8 cellular contexts compared by ENCODE assay signal in the genomic region with DNA sequence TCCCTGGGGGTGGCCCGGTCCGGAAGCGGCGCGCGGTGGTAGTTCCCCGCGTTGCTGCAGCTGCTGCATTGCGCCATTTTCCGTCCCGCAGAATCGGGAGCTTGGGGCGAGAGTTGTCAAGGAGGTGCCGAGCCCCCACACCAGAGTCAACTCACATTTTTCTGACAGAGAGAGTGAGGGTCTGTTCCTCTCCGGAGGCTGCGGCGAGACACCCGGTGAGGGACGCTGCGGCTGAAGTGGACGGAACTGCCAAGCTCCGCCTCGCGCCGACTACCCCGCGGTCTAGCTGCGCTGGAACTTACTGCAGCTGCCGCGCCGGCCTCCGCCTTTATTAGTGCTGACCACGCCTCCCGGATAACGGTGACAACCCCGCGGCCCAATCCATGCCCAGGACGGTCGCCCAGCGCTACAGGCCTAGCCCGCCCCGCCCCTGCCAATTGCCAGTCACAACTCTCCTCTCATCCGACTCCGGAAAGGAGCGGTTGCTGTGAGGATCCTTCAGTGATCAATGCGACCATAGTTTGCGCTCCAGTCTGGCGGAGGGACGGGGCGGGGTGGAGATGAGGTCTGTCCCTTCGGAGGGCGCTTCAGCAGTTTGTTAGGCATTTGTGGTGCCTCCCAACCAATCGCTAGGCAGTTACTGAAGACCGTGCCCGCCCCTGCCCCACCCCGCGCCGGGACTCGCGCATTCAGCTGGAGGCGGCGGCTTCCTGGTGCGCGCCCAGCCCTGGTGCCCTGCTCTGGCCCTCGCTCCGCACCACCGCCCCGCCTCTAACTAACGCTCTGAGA. TPM values are rescaled to one million over a fixed set of nuclear protein-coding genes. Genes with fewer than 3 reads are reported as not detected.
DNase-seq lines count a peak whose midpoint lies in the region; TF ChIP-seq lines count a peak whose summit lies in the region.

Gene VAMP1 (minus strand): TSS at position 303 of the 789 bp plus-strand sequence. CDS start 146 bp downstream, at position 157.

- no peaks in the 10 kb centered on the region for H3K9me2 ChIP-seq in MM.1S (replicated peaks; ENCODE audit: insufficient read depth, low read length)

- no peaks in the 10 kb centered on the region for H3K27me3 ChIP-seq in HAP-1 (ENCODE audit: low read depth)
- H3K27me3 ChIP-seq in MM.1S (replicated peaks; ENCODE audit: insufficient read depth, low read length) = 0 out of 2 replicates have a peak, but pooled peaks cover 11% of the 10 kb centered on the region
- H3K27me3 ChIP-seq in stomach smooth muscle (ENCODE audit: control insufficient read depth in 1 of 2, insufficient read depth in 2 of 2, low read length in 2 of 2) = no peaks in the 10 kb centered on the region

- H3K79me2 ChIP-seq in MM.1S (ENCODE audit: low read length) = peaks cover 38% of the 10 kb centered on the region

- no peaks in the 10 kb centered on the region for H3K9me3 Mint-ChIP-seq in neural crest cell

- no peaks in the 10 kb centered on the region for H4K20me1 ChIP-seq in MM.1S (ENCODE audit: insufficient read depth, low read length)

- H3K9ac ChIP-seq in ES-I3 (ENCODE audit: low read depth, low read length) = peak within 1 kb of the TSS; percentile 64
- peak within 1 kb of the TSS; percentile 73 for H3K9ac ChIP-seq in MM.1S (ENCODE audit: low read length)
- peak within 1 kb of the TSS; percentile 51 to 84 for H3K9ac ChIP-seq in stomach smooth muscle (ENCODE audit: low read length in 2 of 2)

- H3K4me1 ChIP-seq in ES-I3 (ENCODE audit: insufficient read depth, low read length) (peaks cover 10% of the 10 kb centered on the region; the same call in 1 of the 2 replicates), HAP-1 (peaks cover 5% of the 10 kb centered on the region; the same call in 1 of the 2 replicates), MM.1S (ENCODE audit: low read length) (peaks cover 24% of the 10 kb centered on the region), stomach smooth muscle (ENCODE audit: control insufficient read depth, insufficient read depth, low read length) (peaks cover 20% of the 10 kb centered on the region)

- TF ChIP-seq CTCF in MM.1S (IDR thresholded peaks at IDR 0.05; ENCODE audit: low read length) (no peak), fibroblast of villous mesenchyme (IDR thresholded peaks at IDR 0.05; ENCODE audit: insufficient read depth, low read depth, low read length) (no peak), neural crest cell (conservative IDR thresholded peaks at IDR 0.05) (no peak)

- H3K4me3 Mint-ChIP-seq in neural crest cell = peak within 1 kb of the TSS; percentile 92

- in situ Hi-C loops in HAP-1 (cut with MboI; ENCODE audit: low sequenced_read_pairs) = no loop called here

- peaks cover 3% of the 10 kb centered on the region for H3K27me3 Mint-ChIP-seq in neural crest cell (ENCODE audit: low read depth)

- peaks cover 13% of the 10 kb centered on the region; the same call in 1 of the 2 replicates for H3F3A ChIP-seq in MM.1S (ENCODE audit: insufficient read depth, low read length)

- no peaks in the 10 kb centered on the region for H3K36me3 Mint-ChIP-seq in neural crest cell (ENCODE audit: low read depth)

- DNase-seq in HAP-1 (ENCODE audit: low spot score in 2 of 2) (peak; percentile 97 to 99), MM.1S (peak; percentile 97), SIG-M5 (lab: John Stamatoyannopoulos, UW) (peak; percentile 94), activated gamma-delta T cell (lab: John Stamatoyannopoulos, UW) (peak; percentile 91), fibroblast of villous mesenchyme (ENCODE audit: low read depth) (peak; percentile 97), neural crest cell (ENCODE audit: low read depth, low spot score) (peak; percentile 97)

- H3K9me3 ChIP-seq in ES-I3 (ENCODE audit: control insufficient read depth, insufficient read depth, low read length) (no peaks in the 10 kb centered on the region), HAP-1 (no peaks in the 10 kb centered on the region), MM.1S (replicated peaks; ENCODE audit: insufficient read depth, low read length) (no peaks in the 10 kb centered on the region), stomach smooth muscle (ENCODE audit: control insufficient read depth in 2 of 2, low read length in 2 of 2) (no peaks in the 10 kb centered on the region)

- peaks cover 24% of the 10 kb centered on the region for H3K4me1 Mint-ChIP-seq in neural crest cell

- H2AFZ ChIP-seq in MM.1S (ENCODE audit: low read length) = peak within 1 kb of the TSS; percentile 92

- H3K4me3 ChIP-seq in HAP-1 (peak within 1 kb of the TSS; percentile 76), MM.1S (ENCODE audit: low read length) (peak within 1 kb of the TSS; percentile 92), fibroblast of villous mesenchyme (ENCODE audit: low read depth, low read length) (peak within 1 kb of the TSS; percentile 78), stomach smooth muscle (ENCODE audit: low read length in 2 of 2) (peak within 1 kb of the TSS; percentile 87 to 90)

- peak within 1 kb of the TSS; percentile 92 for H3K4me2 ChIP-seq in MM.1S (ENCODE audit: low read depth, low read length)

- H3K36me3 ChIP-seq in ES-I3 (ENCODE audit: insufficient read depth, low read length) (0 out of 2 replicates have a peak, but pooled peaks cover 3% of the 10 kb centered on the region), HAP-1 (replicated peaks) (peaks cover 6% of the 10 kb centered on the region; the same call in 1 of the 2 replicates), MM.1S (replicated peaks; ENCODE audit: insufficient read depth, low read length) (no peaks in the 10 kb centered on the region), stomach smooth muscle (ENCODE audit: control insufficient read depth in 2 of 2, insufficient read depth in 2 of 2, low read length in 2 of 2) (peaks cover 9% of the 10 kb centered on the region in 2 donors)

- peak within 1 kb of the TSS; percentile 93 for H3K27ac Mint-ChIP-seq in neural crest cell (ENCODE audit: unreplicated experiment)

- H3K27ac ChIP-seq in MM.1S (ENCODE audit: low read length) = peak within 1 kb of the TSS; percentile 89
- H3K27ac ChIP-seq in stomach smooth muscle (ENCODE audit: low read length) = peak within 1 kb of the TSS; percentile 88

RNA-seq across cellular contexts. Expression of gene VAMP1, which starts in this region (rescaled TPM):
- 3.2 and 13.4 TPM in 2 replicates for total RNA-seq in fibroblast of villous mesenchyme
- total RNA-seq in neural crest cell = 8.7 and 9.8 TPM in 2 replicates

Comparison
In these comparisons a context has a peak if more than half of its experiments do, and no peak if none do; other contexts are left out.
1. Peak in every context shown above with its lines: DNase-seq, H3K4me3 ChIP-seq and H3K27ac ChIP-seq.